In the genomic region with DNA sequence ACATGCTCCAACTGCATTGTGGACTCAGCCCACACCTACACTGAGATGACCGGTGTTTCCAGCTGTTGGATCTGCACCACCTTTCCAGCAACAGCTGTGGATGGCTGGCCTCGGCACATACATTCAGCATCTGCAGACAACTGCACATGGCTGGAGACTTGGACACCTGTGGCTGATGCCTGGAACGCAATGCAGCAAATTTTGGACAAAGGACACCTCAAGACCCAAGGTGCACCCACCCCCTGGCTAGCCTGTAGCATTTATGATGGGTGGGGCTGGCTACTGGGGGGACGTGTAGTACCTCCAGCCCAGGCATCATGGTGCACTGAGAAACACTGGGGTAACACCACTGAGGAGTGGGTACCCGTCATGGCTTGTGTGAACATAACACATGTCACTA, we compare ENCODE assay signal across 23 cellular contexts. TPM values are rescaled to one million over a fixed set of nuclear protein-coding genes. Genes with fewer than 3 reads are reported as not detected.
DNase-seq lines count a peak whose midpoint lies in the region; ATAC-seq, FAIRE-seq and TF ChIP-seq lines count a peak whose summit lies in the region.
"Had no signal": no experiment of that assay in that cellular context is flagged by ENCODE, and none has a peak within 500 bp of the region (broad histone marks: within the 10 kb centered on the region; RNA-seq: fewer than 3 reads in every experiment).

No MANE protein-coding gene starts in this region.

- H2BK15ac ChIP-seq in H1 (ENCODE audit: low read length) = no peak overlapping the region

- peak; percentile 5 for ATAC-seq in stimulated activated effector memory CD8-positive, alpha-beta T cell treated with anti-CD3 and anti-CD28 coated beads, Interleukin-12 subunit alpha, Interleukin-12 subunit beta, amount 100 ng/mL, for 72 hours
- ATAC-seq: A549; CD8-positive, alpha-beta T cell; GM12878; HCT116 had no signal

- POLR2A ChIA-PET in H1 (lab: Charles Lee; ENCODE audit: partially characterized antibody) = interaction anchor here (1.2 kb wide), 1 partner anchor 395 kb away, joined by 3 read pairs; no protein-coding TSS in a partner anchor

- no peak overlapping the region for H3K14ac ChIP-seq in H1 (ENCODE audit: insufficient read length)

- H4K8ac ChIP-seq in H1 (ENCODE audit: extremely low read depth, insufficient read depth, low read length) = peak overlapping the region; percentile 57

- H3K4me1 ChIP-seq in BLaER1 treated with 17β-estradiol and CSF1 and Interleukin-3, amounts not matched to agents 10 nM and 100 nM = peaks cover 44 to 57% (median 50%) of the 10 kb centered on the region in 10 experiments
- H3K4me1 ChIP-seq in H1 (replicated peaks in 1 of 4; ENCODE audit: control insufficient read depth in 3 of 4, insufficient read depth in 4 of 4, low read length in 3 of 4) = peaks cover 0 to 2% (median 0%) of the 10 kb centered on the region in 4 experiments; a peak in 1 of 7 replicates
- H3K4me1 ChIP-seq: BE2C, Caco-2 had no signal

- TF ChIP-seq EP300 in H1 (IDR thresholded peaks at IDR 0.05; ENCODE audit: borderline replicate concordance in 1 of 2, low read depth in 2 of 2, low read length in 2 of 2) = no peak

- H3K4me3 Mint-ChIP-seq in stimulated activated effector memory CD8-positive, alpha-beta T cell treated with anti-CD3 and anti-CD28 coated beads, Interleukin-12 subunit alpha, Interleukin-12 subunit beta, amount 100 ng/mL, for 72 hours = no peak overlapping the region
- H3K4me3 Mint-ChIP-seq: CD4-positive, CD25-positive, alpha-beta regulatory T cell; CD8-positive, alpha-beta T cell; H9 had no signal

- no peak overlapping the region for H2AFZ ChIP-seq in H1 (ENCODE audit: low read length)
- H2AFZ ChIP-seq: GM23248 had no signal

- no peak overlapping the region for H2AK5ac ChIP-seq in H1 (ENCODE audit: low read depth, low read length)

- H3K23me2 ChIP-seq in H1 (ENCODE audit: low read depth, low read length) = no peaks in the 10 kb centered on the region

- H4K91ac ChIP-seq in H1 (replicated peaks; ENCODE audit: insufficient read length, low read length) = peak overlapping the region; percentile 65

- no peak overlapping the region for H3K9ac ChIP-seq in BLaER1 treated with 17β-estradiol and CSF1 and Interleukin-3, amounts not matched to agents 10 nM and 100 nM
- no peak overlapping the region for H3K9ac ChIP-seq in H1 (replicated peaks in 1 of 4; ENCODE audit: extremely low read depth in 1 of 4, low read depth in 3 of 4, low read length in 3 of 4)
- H3K9ac ChIP-seq: GM23248 had no signal

- H3K4me2 ChIP-seq in BLaER1 treated with 17β-estradiol and CSF1 and Interleukin-3, amounts not matched to agents 10 nM and 100 nM = peak overlapping the region in 9 of 11 experiments; percentile 79 to 94 (median 88); a peak in 13 of 22 replicates
- no peak overlapping the region for H3K4me2 ChIP-seq in H1 (ENCODE audit: insufficient read depth in 1 of 2, low read depth in 2 of 2, low read length in 2 of 2)
- H3K4me2 ChIP-seq: A549 had no signal

- no peak overlapping the region for H3K27ac Mint-ChIP-seq in stimulated activated effector memory CD8-positive, alpha-beta T cell treated with anti-CD3 and anti-CD28 coated beads, Interleukin-12 subunit alpha, Interleukin-12 subunit beta, amount 100 ng/mL, for 72 hours
- H3K27ac Mint-ChIP-seq: CD4-positive, CD25-positive, alpha-beta regulatory T cell; CD8-positive, alpha-beta T cell; H9 had no signal

- no peak overlapping the region for H2BK20ac ChIP-seq in H1 (ENCODE audit: low read length)

- no peaks in the 10 kb centered on the region for H3K36me3 Mint-ChIP-seq in stimulated activated effector memory CD8-positive, alpha-beta T cell treated with anti-CD3 and anti-CD28 coated beads, Interleukin-12 subunit alpha, Interleukin-12 subunit beta, amount 100 ng/mL, for 72 hours
- H3K36me3 Mint-ChIP-seq: CD4-positive, CD25-positive, alpha-beta regulatory T cell; CD8-positive, alpha-beta T cell had no signal

- no peak overlapping the region for H4K5ac ChIP-seq in H1 (ENCODE audit: insufficient read length, low read depth, low read length)

- H3K36me3 ChIP-seq in BLaER1 treated with 17β-estradiol and CSF1 and Interleukin-3, amounts not matched to agents 10 nM and 100 nM = peaks cover 0 to 39% (median 10%) of the 10 kb centered on the region in 11 experiments; a peak in 7 of 22 replicates
- 0 out of 8 replicates have a peak, but pooled peaks cover 0 to 2% (median 0%) of the 10 kb centered on the region in 4 experiments for H3K36me3 ChIP-seq in H1 (ENCODE audit: control insufficient read depth in 2 of 4, insufficient read depth in 4 of 4, low read length in 3 of 4)
- H3K36me3 ChIP-seq: BE2C had no signal

- no peaks in the 10 kb centered on the region for H3K79me2 ChIP-seq in H1 (ENCODE audit: control insufficient read depth in 1 of 2, insufficient read depth in 2 of 2, low read length in 2 of 2)

- H2BK5ac ChIP-seq in H1 (ENCODE audit: low read depth, low read length) = no peak overlapping the region

- peak overlapping the region in 2 of 10 experiments; percentile 24 to 30; a peak in 4 of 20 replicates for H3K4me3 ChIP-seq in BLaER1 treated with 17β-estradiol and CSF1 and Interleukin-3, amounts not matched to agents 10 nM and 100 nM
- H3K4me3 ChIP-seq in H1 (ENCODE audit: extremely low read depth in 1 of 4, insufficient read depth in 2 of 4, low read depth in 3 of 4, low read length in 4 of 4) = no peak overlapping the region
- H3K4me3 ChIP-seq: A549, GM12878, GM23248 had no signal

- H2BK12ac ChIP-seq in H1 (ENCODE audit: low read depth, low read length) = 0 out of 2 replicates have a peak overlapping the region, but pooled peaks have one; percentile 12

- no peak overlapping the region for H3K23ac ChIP-seq in H1 (ENCODE audit: insufficient read length)

- H4K20me1 ChIP-seq in BLaER1 treated with 17β-estradiol and CSF1 and Interleukin-3, amounts not matched to agents 10 nM and 100 nM = no peaks in the 10 kb centered on the region
- no peaks in the 10 kb centered on the region for H4K20me1 ChIP-seq in H1 (replicated peaks in 1 of 2; ENCODE audit: control insufficient read depth in 1 of 2, insufficient read depth in 2 of 2, low read length in 2 of 2)

- H2BK120ac ChIP-seq in H1 (replicated peaks; ENCODE audit: low read depth, low read length) = no peak overlapping the region

- CTCF ChIA-PET in H1 (lab: Charles Lee; ENCODE audit: partially characterized antibody) = interaction anchor here (1.0 kb wide), 1 partner anchor 383 kb away, joined by 3 read pairs; no protein-coding TSS in a partner anchor

- no peak overlapping the region for H3K4ac ChIP-seq in H1 (replicated peaks; ENCODE audit: insufficient read length, low read depth, low read length)

- no peak overlapping the region for H3K56ac ChIP-seq in H1 (replicated peaks; ENCODE audit: insufficient read length, low read depth, low read length)

- TF ChIP-seq POLR2A in H1 (IDR thresholded peaks at IDR 0.05; ENCODE audit: control extremely low read depth in 1 of 2, low read depth in 2 of 2, low read length in 2 of 2) (no peak), GM12891 (IDR thresholded peaks at IDR 0.05; ENCODE audit: low read depth, low read length) (no peak)

- H3K79me1 ChIP-seq in H1 (ENCODE audit: low read depth, low read length) = no peaks in the 10 kb centered on the region; the same call in 1 of the 2 replicates

- no peak for TF ChIP-seq RAD21 in H1 (IDR thresholded peaks at IDR 0.05 in 1 of 2, conservative IDR thresholded peaks at IDR 0.05 in 1 of 2; ENCODE audit: low read depth in 2 of 2, low read length in 2 of 2)

- FAIRE-seq in H1 (lab: Jason Lieb, UNC) = no peak
- FAIRE-seq in GM12891 (lab: Jason Lieb, UNC) = no peak
- FAIRE-seq: A549, GM12878, GM18507 had no signal

- peaks cover 5% of the 10 kb centered on the region for H3K9me3 Mint-ChIP-seq in stimulated activated effector memory CD8-positive, alpha-beta T cell treated with anti-CD3 and anti-CD28 coated beads, Interleukin-12 subunit alpha, Interleukin-12 subunit beta, amount 100 ng/mL, for 72 hours

- H3K18ac ChIP-seq in H1 (ENCODE audit: extremely low read depth, low read length) = no peak overlapping the region

- 87% methylated on average over 5 of the region's 5 CpGs; no CpG with 5 or more reads in 1 of the 2 experiments for WGBS in H1 (ENCODE audit: extremely low coverage in 1 of 2, insufficient coverage in 1 of 2, insufficient read length in 1 of 2, insufficient replicate concordance in 2 of 2, low coverage in 1 of 2, low lambda C conversion rate in 2 of 2, missing lambda C conversion rate in 1 of 2), 2 experiments

- DNase-seq in H1 (ENCODE audit: low read depth in 1 of 2, low spot score in 2 of 2) (no peak), GM12891 (ENCODE audit: insufficient read length, low spot score) (no peak), NCI-H226 (no peak)
- DNase-seq in stimulated activated effector memory CD8-positive, alpha-beta T cell treated with anti-CD3 and anti-CD28 coated beads, Interleukin-12 subunit alpha, Interleukin-12 subunit beta, amount 100 ng/mL, for 72 hours (ENCODE audit: low spot score in 2 of 2) = no peak
- no peak for DNase-seq in activated CD8-positive, alpha-beta memory T cell treated with anti-CD3 and anti-CD28 coated beads, Interleukin-2, amount 50 U/mL, for 48 hours
- DNase-seq: 8988T; ACHN; AML-193; BE2C; Caco-2; CD4-positive, CD25-positive, alpha-beta regulatory T cell; CD8-positive, alpha-beta T cell; DMS153; DND-41; GDM1; GM23248; H9 had no signal

- no peaks in the 10 kb centered on the region for H3K4me1 Mint-ChIP-seq in stimulated activated effector memory CD8-positive, alpha-beta T cell treated with anti-CD3 and anti-CD28 coated beads, Interleukin-12 subunit alpha, Interleukin-12 subunit beta, amount 100 ng/mL, for 72 hours
- H3K4me1 Mint-ChIP-seq: CD4-positive, CD25-positive, alpha-beta regulatory T cell had no signal

- H3K9me3 ChIP-seq in BLaER1 treated with 17β-estradiol and CSF1 and Interleukin-3, amounts not matched to agents 10 nM and 100 nM (replicated peaks in 1 of 11) = peaks cover 47 to 67% (median 64%) of the 10 kb centered on the region in 11 experiments
- H3K9me3 ChIP-seq in H1 (ENCODE audit: insufficient read depth in 2 of 2, low read depth in 1 of 2, low read length in 1 of 2) = peaks cover 11 to 18% of the 10 kb centered on the region in 2 experiments
- H3K9me3 ChIP-seq: BE2C had no signal

- no peak for TF ChIP-seq CTCF in H1 (IDR thresholded peaks at IDR 0.05; ENCODE audit: control extremely low read depth in 1 of 3, insufficient read depth in 1 of 3, low read depth in 1 of 3, low read length in 3 of 3)

- peak overlapping the region in 7 of 11 experiments; percentile 89 to 99 (median 95); a peak in 11 of 22 replicates for H3K27ac ChIP-seq in BLaER1 treated with 17β-estradiol and CSF1 and Interleukin-3, amounts not matched to agents 10 nM and 100 nM
- no peak overlapping the region for H3K27ac ChIP-seq in H1 (ENCODE audit: low read depth, low read length)
- H3K27ac ChIP-seq: A549, C4-2B, GM23248 had no signal

- H3K27me3 ChIP-seq in BLaER1 treated with 17β-estradiol and CSF1 and Interleukin-3, amounts not matched to agents 10 nM and 100 nM = no peaks in the 10 kb centered on the region
- H3K27me3 ChIP-seq in H1 (replicated peaks in 1 of 4; ENCODE audit: control insufficient read depth in 3 of 4, extremely low read depth in 1 of 4, insufficient read depth in 3 of 4, low read length in 3 of 4) = no peaks in the 10 kb centered on the region
- H3K27me3 ChIP-seq: BE2C had no signal

RNA-seq across cellular contexts. Expression of a gene that starts 57.3 kb away (rescaled TPM):
- 5.6 and 5.8 TPM in 2 replicates for total RNA-seq in H1 (2021; fragmentation: NEBNext Ultra II Directional; extraction: Animal tissue kit (Norgen Biotek cat#: 25700))
- 1.8 and 2.2 TPM in 2 replicates for polyA plus RNA-seq in H1 (2011; rRNA removed)
- polyA plus RNA-seq in H1 (2011; cell fraction: cytosol; rRNA removed) = 4.3 TPM
- 6.1 TPM for polyA plus RNA-seq in H1 (2011; cell fraction: nucleus; rRNA removed)
- 4.0 to 5.0 TPM (median 4.6 TPM) in 4 replicates for polyA plus RNA-seq in H1 (2012, experiment 1 of 2)
- polyA plus RNA-seq in H1 (2012, experiment 2 of 2) = 0.66 TPM
- polyA plus RNA-seq in H1 (2013, experiment 1 of 2) = 2.4 TPM
- polyA plus RNA-seq in H1 (2013, experiment 2 of 2) = 2.4 TPM
- polyA minus RNA-seq in H1 (2011; rRNA and poly(A)+ RNA removed) = 3.5 and 5.3 TPM in 2 replicates
- polyA minus RNA-seq in H1 (2011; cell fraction: cytosol; rRNA and poly(A)+ RNA removed) = 4.6 TPM
- polyA minus RNA-seq in H1 (2011; cell fraction: nucleus; rRNA and poly(A)+ RNA removed) = 8.3 TPM
- 0.58 TPM for polyA plus RNA-seq in GM12891 (2012; ENCODE audit: low read depth, missing spikeins)
- total RNA-seq: CD4-positive, CD25-positive, alpha-beta regulatory T cell; CD8-positive, alpha-beta T cell had no signal
- polyA plus RNA-seq: CD4-positive, CD25-positive, alpha-beta regulatory T cell had no signal

Comparison
In these comparisons a context has a peak if more than half of its experiments do, and no peak if none do; other contexts are left out.
1. H3K4me2 ChIP-seq: peak in BLaER1 treated with 17β-estradiol and CSF1 and Interleukin-3, amounts not matched to agents 10 nM and 100 nM (9 of 11); none in H1 (0 of 2).